8 cellular contexts compared by ENCODE assay signal in the genomic region with DNA sequence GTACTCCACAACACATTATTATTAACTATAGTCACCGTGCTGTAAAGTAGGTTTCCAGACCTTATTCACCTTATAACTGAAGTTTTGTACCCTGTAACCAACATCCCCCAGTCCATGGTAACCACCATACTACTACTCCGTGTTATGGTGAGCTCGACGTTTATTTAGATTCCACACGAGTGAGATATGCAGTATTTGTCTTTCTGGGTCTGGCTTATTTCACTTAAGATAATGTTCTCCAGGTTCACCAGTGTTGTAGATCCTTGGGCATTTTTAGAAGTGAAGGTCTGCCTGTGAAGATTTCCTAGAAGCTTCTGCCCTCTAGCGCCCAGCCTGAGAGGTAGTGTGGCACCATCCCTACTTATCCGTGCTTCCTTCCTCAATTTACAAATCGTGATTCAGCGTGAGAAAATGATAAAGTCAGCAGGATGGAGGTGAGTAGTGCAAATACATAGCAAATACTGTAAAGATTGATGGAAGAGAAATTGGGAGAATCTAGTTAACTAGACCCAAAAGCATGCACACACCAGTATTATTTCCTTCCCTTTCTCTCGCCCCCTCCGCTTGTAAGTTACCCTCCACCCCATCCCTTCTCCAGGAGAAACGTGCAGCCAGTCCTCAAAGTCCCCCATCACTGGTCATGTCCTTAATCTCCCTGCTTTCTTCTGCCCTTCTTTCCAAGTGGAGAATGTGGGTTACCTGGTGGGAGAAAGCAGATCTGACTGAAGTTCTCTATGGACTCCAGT. TPM values are rescaled to one million over a fixed set of nuclear protein-coding genes. Genes with fewer than 3 reads are reported as not detected.
DNase-seq lines count a peak whose midpoint lies in the region; ATAC-seq and TF ChIP-seq lines count a peak whose summit lies in the region.

No MANE protein-coding gene starts in this region.

- intact Hi-C loops in activated T-helper 1 cell treated with anti-CD3 and anti-CD28 coated beads, Interleukin-12 subunit alpha, Interleukin-12 subunit beta, Interleukin-2, Interleukin-4 antibody, amounts not matched to agents 30 ng/mL and 10 ng/mL and 1 ng/mL, durations not matched to agents 14 hours and 24 hours and 36 hours (cut with micrococcal nuclease) = no loop called here

- DNase-seq in DMS53 (lab: John Stamatoyannopoulos, UW) = peak; percentile 82
- peak; percentile 50 to 63 for DNase-seq in HAP-1 (ENCODE audit: low spot score in 2 of 2)
- DNase-seq in NCI-H82 (lab: John Stamatoyannopoulos, UW) = peak; percentile 83
- peak; percentile 12 for DNase-seq in activated T-helper 1 cell treated with anti-CD3 and anti-CD28 coated beads, Interleukin-12 subunit alpha, Interleukin-12 subunit beta, Interleukin-2, Interleukin-4 antibody, amounts not matched to agents 30 ng/mL and 10 ng/mL and 1 ng/mL, durations not matched to agents 14 hours and 24 hours and 36 hours (ENCODE audit: low spot score)
- peak; percentile 44 for DNase-seq in glutamatergic neuron
- DNase-seq in progenitor cell of endocrine pancreas (ENCODE audit: low spot score, unreplicated experiment) = no peak
- DNase-seq in middle frontal gyrus (ENCODE audit: extremely low spot score, low spot score) = no peak

- no peaks in the 10 kb centered on the region for H3K9me3 ChIP-seq in HAP-1

- H3K36me3 ChIP-seq in HAP-1 (replicated peaks) = no peaks in the 10 kb centered on the region

- peaks cover 7% of the 10 kb centered on the region; the same call in 1 of the 2 replicates for H3K4me1 ChIP-seq in HAP-1

- peak; percentile 30 for TF ChIP-seq CTCF in glutamatergic neuron (IDR thresholded peaks at IDR 0.05; ENCODE audit: partially characterized antibody, unreplicated experiment)
- peak; percentile 68 for TF ChIP-seq CTCF in progenitor cell of endocrine pancreas (IDR thresholded peaks at IDR 0.05; ENCODE audit: unreplicated experiment)

- no peaks in the 10 kb centered on the region for H3K36me3 Mint-ChIP-seq in activated T-helper 1 cell treated with anti-CD3 and anti-CD28 coated beads, Interleukin-12 subunit alpha, Interleukin-12 subunit beta, Interleukin-2, Interleukin-4 antibody, amounts not matched to agents 30 ng/mL and 10 ng/mL and 1 ng/mL, durations not matched to agents 14 hours and 24 hours and 36 hours (ENCODE audit: low read depth)
- H3K36me3 Mint-ChIP-seq in glutamatergic neuron (ENCODE audit: unreplicated experiment) (no peaks in the 10 kb centered on the region), progenitor cell of endocrine pancreas (ENCODE audit: insufficient read depth) (no peaks in the 10 kb centered on the region)

- in situ Hi-C loops in HAP-1 (cut with MboI; ENCODE audit: low sequenced_read_pairs) = no loop called here

- no peaks in the 10 kb centered on the region for H3K9me3 Mint-ChIP-seq in activated T-helper 1 cell treated with anti-CD3 and anti-CD28 coated beads, Interleukin-12 subunit alpha, Interleukin-12 subunit beta, Interleukin-2, Interleukin-4 antibody, amounts not matched to agents 30 ng/mL and 10 ng/mL and 1 ng/mL, durations not matched to agents 14 hours and 24 hours and 36 hours
- H3K9me3 Mint-ChIP-seq in glutamatergic neuron (ENCODE audit: unreplicated experiment) (peaks cover 3% of the 10 kb centered on the region), progenitor cell of endocrine pancreas (ENCODE audit: low read depth) (no peaks in the 10 kb centered on the region)

- H3K27me3 ChIP-seq in HAP-1 (ENCODE audit: low read depth) = no peaks in the 10 kb centered on the region; the same call in 1 of the 2 replicates

- peaks cover 6% of the 10 kb centered on the region for H3K27me3 Mint-ChIP-seq in activated T-helper 1 cell treated with anti-CD3 and anti-CD28 coated beads, Interleukin-12 subunit alpha, Interleukin-12 subunit beta, Interleukin-2, Interleukin-4 antibody, amounts not matched to agents 30 ng/mL and 10 ng/mL and 1 ng/mL, durations not matched to agents 14 hours and 24 hours and 36 hours (ENCODE audit: insufficient read depth)
- H3K27me3 Mint-ChIP-seq in glutamatergic neuron (ENCODE audit: unreplicated experiment) (peaks cover 2% of the 10 kb centered on the region), progenitor cell of endocrine pancreas (no peaks in the 10 kb centered on the region)

- H3K4me1 Mint-ChIP-seq in activated T-helper 1 cell treated with anti-CD3 and anti-CD28 coated beads, Interleukin-12 subunit alpha, Interleukin-12 subunit beta, Interleukin-2, Interleukin-4 antibody, amounts not matched to agents 30 ng/mL and 10 ng/mL and 1 ng/mL, durations not matched to agents 14 hours and 24 hours and 36 hours (ENCODE audit: low read depth) = peaks cover 10% of the 10 kb centered on the region
- peaks cover 2% of the 10 kb centered on the region for H3K4me1 Mint-ChIP-seq in glutamatergic neuron (ENCODE audit: low read depth, unreplicated experiment)
- H3K4me1 Mint-ChIP-seq in progenitor cell of endocrine pancreas (ENCODE audit: low read depth) = peaks cover under 1% of the 10 kb centered on the region

- H3K4me3 Mint-ChIP-seq in activated T-helper 1 cell treated with anti-CD3 and anti-CD28 coated beads, Interleukin-12 subunit alpha, Interleukin-12 subunit beta, Interleukin-2, Interleukin-4 antibody, amounts not matched to agents 30 ng/mL and 10 ng/mL and 1 ng/mL, durations not matched to agents 14 hours and 24 hours and 36 hours = no peak overlapping the region
- H3K4me3 Mint-ChIP-seq in glutamatergic neuron (ENCODE audit: unreplicated experiment) = no peak overlapping the region
- no peak overlapping the region for H3K4me3 Mint-ChIP-seq in progenitor cell of endocrine pancreas (ENCODE audit: low read depth)

- H3K27ac Mint-ChIP-seq in activated T-helper 1 cell treated with anti-CD3 and anti-CD28 coated beads, Interleukin-12 subunit alpha, Interleukin-12 subunit beta, Interleukin-2, Interleukin-4 antibody, amounts not matched to agents 30 ng/mL and 10 ng/mL and 1 ng/mL, durations not matched to agents 14 hours and 24 hours and 36 hours = no peak overlapping the region
- H3K27ac Mint-ChIP-seq in glutamatergic neuron (ENCODE audit: unreplicated experiment) (no peak overlapping the region), progenitor cell of endocrine pancreas (no peak overlapping the region)

- no peak overlapping the region for H3K4me3 ChIP-seq in HAP-1

- no peak for ATAC-seq in HG02571 (IDR thresholded peaks at IDR 0.05; ENCODE audit: unreplicated experiment)

RNA-seq across cellular contexts. Expression of a gene that starts 36.0 kb away (rescaled TPM):
- 3.3 and 3.4 TPM in 2 replicates for total RNA-seq in activated T-helper 1 cell treated with anti-CD3 and anti-CD28 coated beads, Interleukin-12 subunit alpha, Interleukin-12 subunit beta, Interleukin-2, Interleukin-4 antibody, amounts not matched to agents 30 ng/mL and 10 ng/mL and 1 ng/mL, durations not matched to agents 14 hours and 24 hours and 36 hours
- 9.1 TPM for total RNA-seq in glutamatergic neuron (ENCODE audit: unreplicated experiment)
- 5.2 and 6.1 TPM in 2 replicates for total RNA-seq in progenitor cell of endocrine pancreas

Comparison
In these comparisons a context has a peak if more than half of its experiments do, and no peak if none do; other contexts are left out.
1. DNase-seq: peak in DMS53 (single experiment), HAP-1 (2 of 2), NCI-H82 (single experiment), activated T-helper 1 cell treated with anti-CD3 and anti-CD28 coated beads, Interleukin-12 subunit alpha, Interleukin-12 subunit beta, Interleukin-2, Interleukin-4 antibody, amounts not matched to agents 30 ng/mL and 10 ng/mL and 1 ng/mL, durations not matched to agents 14 hours and 24 hours and 36 hours (single experiment) and glutamatergic neuron (single experiment); none in progenitor cell of endocrine pancreas (single experiment) and middle frontal gyrus (single experiment).